In the genomic region with DNA sequence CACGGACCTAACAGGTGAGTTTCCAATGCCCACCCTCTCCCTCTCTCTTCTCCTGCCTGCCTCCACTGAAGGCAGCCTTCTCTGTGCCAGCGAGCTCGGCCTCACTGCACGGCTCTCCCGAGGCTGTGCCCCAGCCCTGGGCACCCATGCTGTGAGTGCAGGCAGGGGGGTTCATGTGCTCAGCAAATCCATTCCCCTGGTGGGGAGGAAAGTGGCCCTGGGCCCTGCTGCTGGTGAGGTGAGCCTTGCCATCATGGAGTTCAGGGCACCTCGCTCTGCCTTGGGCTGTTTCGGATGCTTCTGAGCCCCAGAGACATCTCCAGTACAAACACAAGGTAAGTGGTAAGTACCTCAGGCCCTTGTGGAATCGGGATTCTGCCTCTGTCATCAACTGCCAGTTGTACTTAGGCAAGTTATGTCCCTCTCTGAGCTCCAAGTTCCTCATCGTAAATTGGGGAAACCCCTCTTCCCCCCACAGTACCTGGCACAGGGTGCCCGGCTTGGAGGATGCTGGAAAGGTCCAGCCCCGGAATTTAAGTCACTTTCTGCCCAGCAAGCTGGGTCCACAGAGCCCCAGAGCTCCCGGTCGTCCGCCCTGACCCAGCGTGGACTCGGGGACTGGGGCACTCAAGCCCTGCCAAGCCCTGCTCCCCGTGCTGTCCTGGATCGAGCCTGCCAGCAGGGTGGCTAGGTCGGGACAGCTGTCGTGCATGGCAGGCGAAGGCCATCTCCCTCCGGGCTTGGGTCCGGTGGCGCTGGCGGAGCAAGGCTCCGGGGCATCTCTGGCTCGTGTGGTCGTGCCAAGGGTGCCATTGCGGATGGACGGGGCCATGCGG, we compare ENCODE assay signal across 8 cellular contexts. TPM values are rescaled to one million over a fixed set of nuclear protein-coding genes. Genes with fewer than 3 reads are reported as not detected.
DNase-seq lines count a peak whose midpoint lies in the region; ATAC-seq and TF ChIP-seq lines count a peak whose summit lies in the region.

No MANE protein-coding gene starts in this region.

- H3K27me3 Mint-ChIP-seq in CD8-positive, alpha-beta T cell (ENCODE audit: low read depth) = no peaks in the 10 kb centered on the region
- H3K27me3 Mint-ChIP-seq in IgD-negative memory B cell = no peaks in the 10 kb centered on the region
- no peaks in the 10 kb centered on the region for H3K27me3 Mint-ChIP-seq in stimulated activated naive B cell treated with anti-CD40 and anti-IgM and Interleukin-4, amounts not matched to agents 10 μg/mL and 1 μg/mL and 100 μg/mL, for 72 hours

- no peaks in the 10 kb centered on the region for H3K9me3 ChIP-seq in CD8-positive, alpha-beta T cell (ENCODE audit: low read length)
- H3K9me3 ChIP-seq in iPS-20b (ENCODE audit: insufficient read depth, low read depth, low read length) = no peaks in the 10 kb centered on the region

- H3K4me1 ChIP-seq in CD8-positive, alpha-beta T cell (ENCODE audit: insufficient read depth, low read length) = peaks cover 30% of the 10 kb centered on the region
- no peaks in the 10 kb centered on the region for H3K4me1 ChIP-seq in iPS-20b (ENCODE audit: insufficient read depth, low read length)

- no peaks in the 10 kb centered on the region for H3K27me3 ChIP-seq in CD8-positive, alpha-beta T cell (ENCODE audit: insufficient read depth, low read length)
- no peaks in the 10 kb centered on the region for H3K27me3 ChIP-seq in iPS-20b (ENCODE audit: insufficient read depth, low read length)

- peak overlapping the region; percentile 63; the same call in 1 of the 2 replicates for H3K9ac ChIP-seq in iPS-20b (ENCODE audit: low read depth, low read length)

- intact Hi-C loops in CD8-positive, alpha-beta T cell (cut with DNase I, micrococcal nuclease) = loop anchor here (1.0 to 5.0 kb wide), 9 partner anchors 16 to 1190 kb away; a partner anchor contains a TSS

- peaks cover 13% of the 10 kb centered on the region for H3K4me1 Mint-ChIP-seq in CD8-positive, alpha-beta T cell (ENCODE audit: low read depth)
- peaks cover 0 to 8% (median 6%) of the 10 kb centered on the region in 3 donors for H3K4me1 Mint-ChIP-seq in IgD-negative memory B cell
- H3K4me1 Mint-ChIP-seq in stimulated activated naive B cell treated with anti-CD40 and anti-IgM and Interleukin-4, amounts not matched to agents 10 μg/mL and 1 μg/mL and 100 μg/mL, for 72 hours = peaks cover 22 to 41% of the 10 kb centered on the region in 2 donors

- no peaks in the 10 kb centered on the region for H3K9me3 Mint-ChIP-seq in CD8-positive, alpha-beta T cell
- no peaks in the 10 kb centered on the region for H3K9me3 Mint-ChIP-seq in IgD-negative memory B cell
- no peaks in the 10 kb centered on the region for H3K9me3 Mint-ChIP-seq in stimulated activated naive B cell treated with anti-CD40 and anti-IgM and Interleukin-4, amounts not matched to agents 10 μg/mL and 1 μg/mL and 100 μg/mL, for 72 hours

- CTCF ChIA-PET in CD8-positive, alpha-beta T cell (lab: Charles Lee) = interaction anchor here (1.0 to 1.3 kb wide), 2 partner anchors 42 to 68 kb away, joined by 3 read pairs; a partner anchor contains a TSS

- POLR2A ChIA-PET in CD8-positive, alpha-beta T cell (lab: Charles Lee) = interaction anchor here (0.7 to 3.4 kb wide), 10 partner anchors 14 to 227 kb away, joined by 3 to 15 read pairs (median 5); a partner anchor contains a TSS

- peak overlapping the region; percentile 88 for H3K4me3 Mint-ChIP-seq in CD8-positive, alpha-beta T cell
- peak overlapping the region; percentile 86 to 95 (median 93) for H3K4me3 Mint-ChIP-seq in IgD-negative memory B cell
- peak overlapping the region; percentile 87 to 90 for H3K4me3 Mint-ChIP-seq in stimulated activated naive B cell treated with anti-CD40 and anti-IgM and Interleukin-4, amounts not matched to agents 10 μg/mL and 1 μg/mL and 100 μg/mL, for 72 hours

- DNase-seq in CD8-positive, alpha-beta T cell = no peak
- no peak for DNase-seq in stimulated activated naive B cell treated with anti-CD40 and anti-IgM and Interleukin-4, amounts not matched to agents 10 μg/mL and 1 μg/mL and 100 μg/mL, for 72 hours
- DNase-seq in NCI-H1694 (lab: John Stamatoyannopoulos, UW) (no peak), GM13977 (ENCODE audit: low spot score) (no peak)

- H3K27ac ChIP-seq in CD8-positive, alpha-beta T cell (ENCODE audit: low read depth, low read length) = peak overlapping the region; percentile 93
- H3K27ac ChIP-seq in angular gyrus (ENCODE audit: low read depth, low read length) (peak overlapping the region; percentile 93), iPS-20b (ENCODE audit: low read length) (no peak overlapping the region)

- in situ Hi-C loops in GM13977 (cut with MboI; ENCODE audit: low pct_unique_long_range_greater_than_20kb, low sequenced_read_pairs, unreplicated experiment) = no loop called here

- H3K4me3 ChIP-seq in CD8-positive, alpha-beta T cell (ENCODE audit: low read depth, low read length) = peak overlapping the region; percentile 97
- H3K4me3 ChIP-seq in iPS-20b (ENCODE audit: low read length) = peak overlapping the region; percentile 82

- peak overlapping the region; percentile 89 for H3K27ac Mint-ChIP-seq in CD8-positive, alpha-beta T cell
- peak overlapping the region; percentile 5 to 87 (median 82) for H3K27ac Mint-ChIP-seq in IgD-negative memory B cell
- peak overlapping the region; percentile 94 for H3K27ac Mint-ChIP-seq in stimulated activated naive B cell treated with anti-CD40 and anti-IgM and Interleukin-4, amounts not matched to agents 10 μg/mL and 1 μg/mL and 100 μg/mL, for 72 hours

- no peak for TF ChIP-seq CTCF in CD8-positive, alpha-beta T cell (IDR thresholded peaks at IDR 0.05)
- no peak for TF ChIP-seq CTCF in GM13977 (IDR thresholded peaks at IDR 0.05; ENCODE audit: extremely low read depth, insufficient read depth, missing control alignments)

- H3K36me3 ChIP-seq in CD8-positive, alpha-beta T cell (ENCODE audit: insufficient read depth, low read length) = peaks cover 14% of the 10 kb centered on the region
- H3K36me3 ChIP-seq in iPS-20b (ENCODE audit: insufficient read depth, low read depth, low read length) = peaks cover 26% of the 10 kb centered on the region

- peaks cover 28% of the 10 kb centered on the region for H3K36me3 Mint-ChIP-seq in CD8-positive, alpha-beta T cell
- no peaks in the 10 kb centered on the region for H3K36me3 Mint-ChIP-seq in IgD-negative memory B cell
- peaks cover 26 to 31% of the 10 kb centered on the region in 2 donors for H3K36me3 Mint-ChIP-seq in stimulated activated naive B cell treated with anti-CD40 and anti-IgM and Interleukin-4, amounts not matched to agents 10 μg/mL and 1 μg/mL and 100 μg/mL, for 72 hours

- peak; percentile 3 for ATAC-seq in CD8-positive, alpha-beta T cell
- ATAC-seq in GM21528 (IDR thresholded peaks at IDR 0.05; ENCODE audit: low FRiP score, unreplicated experiment) = peak; percentile 3
- ATAC-seq in stimulated activated naive B cell treated with anti-CD40 and anti-IgM and Interleukin-4, amounts not matched to agents 10 μg/mL and 1 μg/mL and 100 μg/mL, for 72 hours (replicated peaks) = peak; percentile 15 to 19

RNA-seq across cellular contexts. Expression of a gene that starts 0.7 kb away (rescaled TPM):
- 10 to 100 TPM; 72.9 to 76.5 TPM for total RNA-seq in CD8-positive, alpha-beta T cell
- polyA plus RNA-seq in IgD-negative memory B cell = 74.0 TPM

RNA-seq across cellular contexts. Expression of a gene that starts 41.4 kb away (rescaled TPM):
- total RNA-seq in CD8-positive, alpha-beta T cell = 10 to 100 TPM in 1 of 2 experiments, 1 to 10 TPM in 1; 8.6 to 11.8 TPM
- polyA plus RNA-seq in IgD-negative memory B cell = 5.3 TPM

RNA-seq across cellular contexts. Expression of a gene that starts 41.7 kb away (rescaled TPM):
- total RNA-seq in CD8-positive, alpha-beta T cell = not detected
- 0.35 TPM for polyA plus RNA-seq in IgD-negative memory B cell
